ENCODE assay signal across 17 cellular contexts in the genomic region with DNA sequence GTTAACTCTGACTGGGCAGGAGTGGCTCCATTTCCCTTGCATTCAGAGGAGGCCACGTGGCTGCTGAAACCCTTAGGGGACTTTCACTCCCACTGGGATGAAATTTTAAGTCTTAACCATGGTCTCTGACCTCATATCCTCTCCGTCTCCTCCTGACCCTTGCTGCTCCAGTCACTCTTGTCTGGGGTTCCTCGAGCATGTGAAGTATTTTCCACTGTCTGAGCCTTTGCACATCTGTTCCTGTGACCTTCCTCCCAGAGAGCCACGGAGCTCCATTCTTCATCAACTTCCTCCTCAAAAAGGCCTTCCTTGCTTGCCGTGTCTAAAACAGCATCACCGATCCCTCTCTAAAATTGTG.
DNase-seq lines count a peak whose midpoint lies in the region; ATAC-seq, FAIRE-seq and TF ChIP-seq lines count a peak whose summit lies in the region.
"Had no signal": no experiment of that assay in that cellular context is flagged by ENCODE, and none has a peak within 500 bp of the region (broad histone marks: within the 10 kb centered on the region; RNA-seq: fewer than 3 reads in every experiment).

No MANE protein-coding gene starts in this region.

- ATAC-seq in gastrocnemius medialis: peak; percentile 9 to 33
- ATAC-seq in HG02884 (IDR thresholded peaks at IDR 0.05; ENCODE audit: unreplicated experiment): no peak
- ATAC-seq in GM21447 (IDR thresholded peaks at IDR 0.05; ENCODE audit: unreplicated experiment): no peak
- ATAC-seq: left colon had no signal

- no peaks in the 10 kb centered on the region for H4K20me1 ChIP-seq in BLaER1

- H3K36me3 ChIP-seq in BLaER1: no peaks in the 10 kb centered on the region
- no peaks in the 10 kb centered on the region for H3K36me3 ChIP-seq in bronchial epithelial cell (ENCODE audit: control insufficient read depth, insufficient read depth, low read length)
- H3K36me3 ChIP-seq in left ventricle myocardium inferior: no peaks in the 10 kb centered on the region
- no peaks in the 10 kb centered on the region for H3K36me3 ChIP-seq in gastrocnemius medialis
- H3K36me3 ChIP-seq: MG63 had no signal

- TF ChIP-seq CTCF in bronchial epithelial cell (IDR thresholded peaks at IDR 0.05; ENCODE audit: insufficient read depth, low read length, severe bottlenecking): no peak
- no peak for TF ChIP-seq CTCF in left ventricle myocardium inferior (IDR thresholded peaks at IDR 0.05; ENCODE audit: borderline replicate concordance)
- TF ChIP-seq CTCF in gastrocnemius medialis (IDR thresholded peaks at IDR 0.05 in 4 of 5, conservative IDR thresholded peaks at IDR 0.05 in 1 of 5): no peak

- FAIRE-seq in bronchial epithelial cell (lab: Jason Lieb, UNC): peak; percentile 64

- H3K27ac ChIP-seq in BLaER1 (no peak overlapping the region), left ventricle myocardium inferior (replicated peaks) (peak overlapping the region; percentile 53), gastrocnemius medialis (peak overlapping the region in 2 of 4 donors; percentile 37 to 38)
- H3K27ac ChIP-seq: RWPE1 had no signal

- H3K4me2 ChIP-seq in BLaER1: peak overlapping the region; percentile 29

- peaks cover 25% of the 10 kb centered on the region for H3K9me3 ChIP-seq in BLaER1
- H3K9me3 ChIP-seq in left ventricle myocardium inferior (replicated peaks): peaks cover 12% of the 10 kb centered on the region
- H3K9me3 ChIP-seq in gastrocnemius medialis: no peaks in the 10 kb centered on the region
- H3K9me3 ChIP-seq: MG63 had no signal

- TF ChIP-seq POLR2A in gastrocnemius medialis (IDR thresholded peaks at IDR 0.05): no peak

- H3K4me1 ChIP-seq in BLaER1 (peaks cover 19% of the 10 kb centered on the region), left ventricle myocardium inferior (no peaks in the 10 kb centered on the region), gastrocnemius medialis (no peaks in the 10 kb centered on the region)

- H3K27me3 ChIP-seq in BLaER1 (no peaks in the 10 kb centered on the region), bronchial epithelial cell (ENCODE audit: control insufficient read depth, insufficient read depth, low read length) (no peaks in the 10 kb centered on the region), left ventricle myocardium inferior (ENCODE audit: low read depth) (peaks cover 4% of the 10 kb centered on the region), gastrocnemius medialis (no peaks in the 10 kb centered on the region)
- H3K27me3 ChIP-seq: MG63 had no signal

- H3K4me3 ChIP-seq in BLaER1 (no peak overlapping the region), bronchial epithelial cell (ENCODE audit: low read depth, low read length) (no peak overlapping the region), left ventricle myocardium inferior (no peak overlapping the region), gastrocnemius medialis (no peak overlapping the region)
- H3K4me3 ChIP-seq: MG63 had no signal

- in situ Hi-C loops in gastrocnemius medialis (cut with MboI; ENCODE audit: low sequenced_read_pairs in 4 of 4): no loop called here

- intact Hi-C loops in left ventricle myocardium inferior (cut with micrococcal nuclease): no loop called here
- intact Hi-C loops in gastrocnemius medialis (cut with DNase I; ENCODE audit: low total_unique reads): no loop called here
- intact Hi-C loops in posterior vena cava (cut with DNase I): no loop called here

- DNase-seq in bronchial epithelial cell (ENCODE audit: low read depth) (no peak), left ventricle myocardium inferior (no peak), gastrocnemius medialis (no peak), posterior vena cava (ENCODE audit: low spot score) (no peak)
- DNase-seq in activated CD8-positive, alpha-beta memory T cell treated with anti-CD3 and anti-CD28 coated beads, Interleukin-2, amount 50 U/mL, for 4 hours: no peak
- DNase-seq: activated CD4-positive, alpha-beta T cell treated with anti-CD3 and anti-CD28 coated beads, Interleukin-2, amount 50 U/mL, for 4 hours; activated T-cell treated with anti-CD3 and anti-CD28 coated beads for 4 hours; CD4-positive, alpha-beta T cell; DMS53; GOT3; left colon; MG63; NCI-H226 had no signal

- H3K9ac ChIP-seq in BLaER1: no peak overlapping the region

Comparison
In these comparisons a context has a peak if more than half of its experiments do, and no peak if none do; other contexts are left out.
1. ATAC-seq: peak in gastrocnemius medialis (2 of 2); none in HG02884 (single experiment) and GM21447 (single experiment).